ENCODE assay signal across 6 cellular contexts in the genomic region with DNA sequence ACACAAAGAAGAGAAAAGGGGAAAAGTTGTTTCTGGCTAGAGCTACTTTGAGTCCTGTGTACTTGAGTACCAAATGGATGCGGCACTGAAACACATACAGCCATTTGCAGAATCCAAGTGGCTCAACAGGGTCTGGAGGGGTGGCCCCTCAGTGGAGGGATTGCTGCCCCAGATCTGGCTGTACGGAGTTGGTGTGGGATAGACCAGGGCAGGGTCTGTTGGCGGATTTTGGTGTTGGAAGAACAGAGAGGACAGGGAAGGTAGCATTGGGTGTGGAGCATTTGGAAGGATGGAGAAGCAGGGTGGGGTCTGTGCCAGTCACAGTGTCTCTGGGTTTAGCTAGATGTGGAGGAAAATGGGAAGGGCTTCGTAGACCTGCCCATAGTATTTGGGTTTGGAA.
"Had no signal": no experiment of that assay in that cellular context is flagged by ENCODE, and none has a peak within 500 bp of the region (broad histone marks: within the 10 kb centered on the region; RNA-seq: fewer than 3 reads in every experiment).

No MANE protein-coding gene starts in this region.

- H3K9me3 ChIP-seq: HAP-1 had no signal

- H3K4me1 Mint-ChIP-seq: GM23338, IgD-negative memory B cell had no signal

- H3K9me3 Mint-ChIP-seq: GM23338, HFFc6 had no signal

- H3K36me3 Mint-ChIP-seq: IgD-negative memory B cell had no signal

- H3K4me1 ChIP-seq: HAP-1 had no signal

- H3K27ac Mint-ChIP-seq: GM23338, HFFc6, IgD-negative memory B cell had no signal

- H3K36me3 ChIP-seq: HAP-1 had no signal

- H3K4me3 Mint-ChIP-seq: GM23338, HFFc6, IgD-negative memory B cell had no signal

- H3K4me3 ChIP-seq: GM23338, HAP-1 had no signal

- ATAC-seq: GM23338, HCT116 had no signal

- DNase-seq: HFFc6, KBM-7 had no signal
